In genomic region chr6:75281643-75282042, GRCh38 we compare ENCODE assay signal across 1 cellular context.
TF ChIP-seq lines count a peak whose summit lies in the region.

No MANE protein-coding gene starts in this region.

TF ChIP-seq in H1, 55 proteins besides CTCF, POLR2A, EP300 and RAD21 (continued from another document):
- no peak for TF ChIP-seq SIX5 (IDR thresholded peaks at IDR 0.05; ENCODE audit: low read depth, low read length)
- no peak for TF ChIP-seq NRF1 (IDR thresholded peaks at IDR 0.05; ENCODE audit: low read depth, low read length)
- TF ChIP-seq HDAC6 (IDR thresholded peaks at IDR 0.05; ENCODE audit: low read depth, low read length) = no peak
- no peak for TF ChIP-seq CREB1 (IDR thresholded peaks at IDR 0.05)
- TF ChIP-seq SP2 (IDR thresholded peaks at IDR 0.05; ENCODE audit: low read length) = no peak
- no peak for TF ChIP-seq JUN (IDR thresholded peaks at IDR 0.05; ENCODE audit: low read depth, low read length)
- no peak for TF ChIP-seq KDM4A (IDR thresholded peaks at IDR 0.05; ENCODE audit: low read depth, low read length, severe bottlenecking)
- no peak for TF ChIP-seq RXRA (IDR thresholded peaks at IDR 0.05; ENCODE audit: insufficient read depth, low read depth, low read length)
- no peak for TF ChIP-seq SRF (IDR thresholded peaks at IDR 0.05; ENCODE audit: low read depth, low read length)
- no peak for TF ChIP-seq TAF1 (IDR thresholded peaks at IDR 0.05; ENCODE audit: low read depth, low read length)
- TF ChIP-seq USF2 (IDR thresholded peaks at IDR 0.05; ENCODE audit: low read length) = no peak
- no peak for TF ChIP-seq CHD7 (IDR thresholded peaks at IDR 0.05; ENCODE audit: insufficient replicate concordance, low read length)
- no peak for TF ChIP-seq CBX5 (IDR thresholded peaks at IDR 0.05; ENCODE audit: low read depth, low read length)
- no peak for TF ChIP-seq SIRT6 (IDR thresholded peaks at IDR 0.05; ENCODE audit: low read length)
- no peak for TF ChIP-seq GTF2F1 (IDR thresholded peaks at IDR 0.05; ENCODE audit: borderline replicate concordance, low read depth, low read length)
- TF ChIP-seq ZNF274 (IDR thresholded peaks at IDR 0.05; ENCODE audit: borderline replicate concordance, extremely low read depth, low read length) = no peak
